Comparison of ENCODE assay signal across 14 cellular contexts in genomic region chr17:59962739-59963318, GRCh38. TPM values are rescaled to one million over a fixed set of nuclear protein-coding genes. Genes with fewer than 3 reads are reported as not detected.
A peak's percentile ranks its signal among the peaks of the same experiment; 100 is the strongest.
DNase-seq lines count a peak whose midpoint lies in the region; ATAC-seq and TF ChIP-seq lines count a peak whose summit lies in the region.
"Had no signal": no experiment of that assay in that cellular context is flagged by ENCODE, and none has a peak within 500 bp of the region (broad histone marks: within the 10 kb centered on the region; RNA-seq: fewer than 3 reads in every experiment).

No MANE protein-coding gene starts in this region.

- no peak for DNase-seq in activated naive CD4-positive, alpha-beta T cell treated with anti-CD3 and anti-CD28 coated beads for 36 hours
- DNase-seq in activated naive CD4-positive, alpha-beta T cell treated with anti-CD3 and anti-CD28 coated beads, Interleukin-2, amount 50 U/mL, for 16 hours = no peak
- DNase-seq in activated B cell treated with CpG ODN at 0.5 μM for 24 hours (no peak), immature natural killer cell (no peak), Peyer's patch (no peak), NCI-H1105 (lab: John Stamatoyannopoulos, UW) (no peak)
- DNase-seq in central memory CD4-positive, alpha-beta T cell = no peak
- DNase-seq: activated effector memory CD4-positive, alpha-beta T cell treated with anti-CD3 and anti-CD28 coated beads, Interleukin-2, amount 50 U/mL, for 16 hours; dermis blood vessel endothelial cell; foreskin melanocyte; GDM1; kidney; NCI-H2171 had no signal

- CTCF ChIA-PET in activated naive CD4-positive, alpha-beta T cell treated with anti-CD3 and anti-CD28 coated beads for 36 hours (lab: Charles Lee) = interaction anchor here (0.6 kb wide), 1 partner anchor 19 kb away, joined by 7 read pairs; no protein-coding TSS in a partner anchor
- CTCF ChIA-PET in activated B cell treated with CpG ODN at 0.5 μM for 24 hours (lab: Charles Lee) = interaction anchor here (0.6 kb wide), 1 partner anchor 325 kb away, joined by 3 read pairs; no protein-coding TSS in a partner anchor

- intact Hi-C loops in activated naive CD4-positive, alpha-beta T cell treated with anti-CD3 and anti-CD28 coated beads for 36 hours (cut with micrococcal nuclease) = no loop called here
- intact Hi-C loops in activated B cell treated with CpG ODN at 0.5 μM for 24 hours (cut with micrococcal nuclease) = no loop called here

- no peaks in the 10 kb centered on the region for H3K9me3 Mint-ChIP-seq in activated naive CD4-positive, alpha-beta T cell treated with anti-CD3 and anti-CD28 coated beads for 36 hours
- H3K9me3 Mint-ChIP-seq in activated B cell treated with CpG ODN at 0.5 μM for 24 hours (no peaks in the 10 kb centered on the region), immature natural killer cell (no peaks in the 10 kb centered on the region)

- H3K27me3 Mint-ChIP-seq in activated naive CD4-positive, alpha-beta T cell treated with anti-CD3 and anti-CD28 coated beads for 36 hours (ENCODE audit: low read depth) = no peaks in the 10 kb centered on the region
- H3K27me3 Mint-ChIP-seq in activated B cell treated with CpG ODN at 0.5 μM for 24 hours (no peaks in the 10 kb centered on the region), immature natural killer cell (ENCODE audit: low read depth in 3 of 3) (peaks cover 4 to 12% (median 11%) of the 10 kb centered on the region in 3 donors)

- peak overlapping the region in 4 of 5 donors; percentile 29 to 96 (median 91) for H3K4me3 ChIP-seq in subcutaneous abdominal adipose tissue (ENCODE audit: low read depth in 1 of 5, low read length in 5 of 5)
- H3K4me3 ChIP-seq in Peyer's patch = peak overlapping the region in 1 of 4 donors; percentile 79

- H3K27ac Mint-ChIP-seq in activated naive CD4-positive, alpha-beta T cell treated with anti-CD3 and anti-CD28 coated beads for 36 hours = no peak overlapping the region
- no peak overlapping the region for H3K27ac Mint-ChIP-seq in activated B cell treated with CpG ODN at 0.5 μM for 24 hours
- peak overlapping the region; percentile 64 to 100 (median 97) for H3K27ac Mint-ChIP-seq in immature natural killer cell

- H3K4me3 Mint-ChIP-seq in activated naive CD4-positive, alpha-beta T cell treated with anti-CD3 and anti-CD28 coated beads for 36 hours = peak overlapping the region; percentile 91
- peak overlapping the region; percentile 44 for H3K4me3 Mint-ChIP-seq in activated B cell treated with CpG ODN at 0.5 μM for 24 hours
- peak overlapping the region; percentile 87 to 98 (median 90) for H3K4me3 Mint-ChIP-seq in immature natural killer cell

- POLR2A ChIA-PET in activated B cell treated with CpG ODN at 0.5 μM for 24 hours (lab: Charles Lee) = no interaction called here

- peaks cover 5 to 24% (median 19%) of the 10 kb centered on the region in 5 donors for H3K4me1 ChIP-seq in subcutaneous abdominal adipose tissue (ENCODE audit: control insufficient read depth in 5 of 5, insufficient read depth in 5 of 5, low read length in 5 of 5)
- H3K4me1 ChIP-seq in Peyer's patch = peaks cover 0 to 10% (median 0%) of the 10 kb centered on the region in 4 donors

- H3K36me3 ChIP-seq in subcutaneous abdominal adipose tissue (ENCODE audit: control insufficient read depth in 5 of 5, insufficient read depth in 5 of 5, low read length in 5 of 5) (peaks cover 0 to 17% (median 7%) of the 10 kb centered on the region in 5 donors), Peyer's patch (peaks cover 0 to 8% (median 0%) of the 10 kb centered on the region in 3 donors)

- peaks cover 30% of the 10 kb centered on the region for H3K4me1 Mint-ChIP-seq in activated naive CD4-positive, alpha-beta T cell treated with anti-CD3 and anti-CD28 coated beads for 36 hours (ENCODE audit: low read depth)
- peaks cover 19% of the 10 kb centered on the region for H3K4me1 Mint-ChIP-seq in activated B cell treated with CpG ODN at 0.5 μM for 24 hours
- peaks cover 31 to 45% of the 10 kb centered on the region in 2 donors for H3K4me1 Mint-ChIP-seq in immature natural killer cell

- no peak for TF ChIP-seq POLR2A in Peyer's patch (IDR thresholded peaks at IDR 0.05)

- H3K36me3 Mint-ChIP-seq in activated naive CD4-positive, alpha-beta T cell treated with anti-CD3 and anti-CD28 coated beads for 36 hours (ENCODE audit: low read depth) = peaks cover 15% of the 10 kb centered on the region
- H3K36me3 Mint-ChIP-seq in activated B cell treated with CpG ODN at 0.5 μM for 24 hours (ENCODE audit: low read depth) (peaks cover 37% of the 10 kb centered on the region), immature natural killer cell (peaks cover 0 to 9% (median 8%) of the 10 kb centered on the region in 3 donors)

- ATAC-seq in activated B cell treated with CpG ODN at 0.5 μM for 24 hours (ENCODE audit: low read depth) = no peak

- H3K27me3 ChIP-seq in subcutaneous abdominal adipose tissue (ENCODE audit: control insufficient read depth in 5 of 5, insufficient read depth in 4 of 5, low read length in 5 of 5) = no peaks in the 10 kb centered on the region
- no peaks in the 10 kb centered on the region for H3K27me3 ChIP-seq in Peyer's patch

- no peak for TF ChIP-seq CTCF in activated B cell treated with CpG ODN at 0.5 μM for 24 hours (IDR thresholded peaks at IDR 0.05)
- TF ChIP-seq CTCF in Peyer's patch (IDR thresholded peaks at IDR 0.05) = no peak

- no peak overlapping the region for H3K27ac ChIP-seq in subcutaneous abdominal adipose tissue (ENCODE audit: low read depth, low read length)
- H3K27ac ChIP-seq in Peyer's patch = no peak overlapping the region

- peak overlapping the region in 1 of 5 donors; percentile 89 for H3K9ac ChIP-seq in subcutaneous abdominal adipose tissue (ENCODE audit: low read length in 5 of 5)

- H3K9me3 ChIP-seq in subcutaneous abdominal adipose tissue (ENCODE audit: control insufficient read depth in 5 of 5, low read length in 5 of 5) = no peaks in the 10 kb centered on the region
- H3K9me3 ChIP-seq in Peyer's patch = no peaks in the 10 kb centered on the region

RNA-seq across cellular contexts. Expression of gene RNFT1, which starts 1.7 kb away (rescaled TPM):
- total RNA-seq in activated naive CD4-positive, alpha-beta T cell treated with anti-CD3 and anti-CD28 coated beads for 36 hours = 10 to 100 TPM; 29.1 to 31.1 TPM
- total RNA-seq in activated B cell treated with CpG ODN at 0.5 μM for 24 hours (29.0 and 29.1 TPM in 2 replicates), Peyer's patch (10 to 100 TPM; 15.7 to 37.7 (median 29.1) TPM)
- 10 to 100 TPM; 28.3 to 46.1 (median 28.9) TPM for polyA plus RNA-seq in immature natural killer cell

Comparison
In these comparisons a context has a peak if more than half of its experiments do, and no peak if none do; other contexts are left out.
1. H3K27ac Mint-ChIP-seq: peak in immature natural killer cell (6 of 6); none in activated naive CD4-positive, alpha-beta T cell treated with anti-CD3 and anti-CD28 coated beads for 36 hours (single experiment) and activated B cell treated with CpG ODN at 0.5 μM for 24 hours (single experiment).
2. Peak in every context shown above with its lines, with median percentiles within 50 percentile points of each other: H3K4me3 Mint-ChIP-seq.